Comparison of ENCODE assay signal across 8 cellular contexts in genomic region chr1:209937996-209938959, GRCh38. TPM values are rescaled to one million over a fixed set of nuclear protein-coding genes. Genes with fewer than 3 reads are reported as not detected.
DNase-seq lines count a peak whose midpoint lies in the region; ATAC-seq and TF ChIP-seq lines count a peak whose summit lies in the region.

SYT14 (plus strand) TSS chr1:209938217; CDS start chr1:209938265, 48 bp downstream.

- H3K27ac ChIP-seq in ACC112 (ENCODE audit: low read depth, low read length) (peak within 1 kb of the TSS; percentile 44; the same call in 1 of the 2 replicates), lower lobe of right lung (no peak within 1 kb of the TSS)

- H2AFZ ChIP-seq in ACC112 (ENCODE audit: low read length, unreplicated experiment), result peak within 1 kb of the TSS; percentile 67

- H3K4me1 ChIP-seq in ACC112 (ENCODE audit: control insufficient read depth, insufficient read depth, low read length, unreplicated experiment) (peaks cover 19% of the 10 kb centered on the region), lower lobe of right lung (no peaks in the 10 kb centered on the region)

- H3K27me3 ChIP-seq in ACC112 (ENCODE audit: insufficient read depth, low read length) (peaks cover 19% of the 10 kb centered on the region), lower lobe of right lung (ENCODE audit: low read depth) (peaks cover 47% of the 10 kb centered on the region)

- H3K27me3 Mint-ChIP-seq in brain, result peaks cover 48% of the 10 kb centered on the region

- H3K36me3 Mint-ChIP-seq in brain, result no peaks in the 10 kb centered on the region

- intact Hi-C loops in lower lobe of right lung (cut with DNase I), result no loop called here

- peaks cover 0 to 4% (median 0%) of the 10 kb centered on the region in 5 experiments for H3K9me3 Mint-ChIP-seq in brain

- H3K27ac Mint-ChIP-seq in brain, result peak within 1 kb of the TSS; percentile 87 to 96 (median 93)

- peak; percentile 31 for ATAC-seq in GM18907 (IDR thresholded peaks at IDR 0.05; ENCODE audit: unreplicated experiment)
- no peak for ATAC-seq in lower lobe of right lung

- H3K4me3 ChIP-seq in ACC112 (ENCODE audit: low read depth, low read length) (peak within 1 kb of the TSS; percentile 89), lower lobe of right lung (no peak within 1 kb of the TSS)

- TF ChIP-seq CTCF in brain (conservative IDR thresholded peaks at IDR 0.05) (no peak), lower lobe of right lung (IDR thresholded peaks at IDR 0.05) (no peak)

- no peaks in the 10 kb centered on the region for H3K9me3 ChIP-seq in lower lobe of right lung

- peaks cover 46% of the 10 kb centered on the region for H3K4me1 Mint-ChIP-seq in brain

- H3K79me2 ChIP-seq in ACC112 (ENCODE audit: control insufficient read depth, insufficient read depth, low read length, unreplicated experiment), result peaks cover 11% of the 10 kb centered on the region

- H3K4me3 Mint-ChIP-seq in brain, result peak within 1 kb of the TSS; percentile 92 to 96 (median 95)

- DNase-seq in NCI-H345 (lab: John Stamatoyannopoulos, UW), result peak; percentile 84
- peak; percentile 26 for DNase-seq in medulla oblongata (ENCODE audit: extremely low spot score)
- DNase-seq in AML-193 (lab: John Stamatoyannopoulos, UW), result no peak
- no peak for DNase-seq in lower lobe of right lung
- no peak for DNase-seq in RPMI8226

- H3K36me3 ChIP-seq in ACC112 (ENCODE audit: insufficient read depth, low read length), result no peaks in the 10 kb centered on the region
- no peaks in the 10 kb centered on the region for H3K36me3 ChIP-seq in lower lobe of right lung

RNA-seq across cellular contexts. Expression of gene SYT14, which starts in this region (rescaled TPM):
- polyA plus RNA-seq in brain (ENCODE audit: insufficient read depth, low read depth, low replicate concordance), result 2.6 TPM
- total RNA-seq in lower lobe of right lung, result not detected

Comparison
In these comparisons a context has a peak if more than half of its experiments do, and no peak if none do; other contexts are left out.
1. DNase-seq: peak in NCI-H345 (single experiment) and medulla oblongata (single experiment); none in AML-193 (0 of 2), lower lobe of right lung (single experiment) and RPMI8226 (single experiment).